Comparison of ENCODE assay signal across 12 cellular contexts in genomic region chr19:33520048-33520643, GRCh38. TPM values are rescaled to one million over a fixed set of nuclear protein-coding genes. Genes with fewer than 3 reads are reported as not detected.
A peak's percentile ranks its signal among the peaks of the same experiment; 100 is the strongest.
DNase-seq lines count a peak whose midpoint lies in the region; ATAC-seq and TF ChIP-seq lines count a peak whose summit lies in the region.
"Had no signal": no experiment of that assay in that cellular context is flagged by ENCODE, and none has a peak within 500 bp of the region (broad histone marks: within the 10 kb centered on the region; RNA-seq: fewer than 3 reads in every experiment).

No MANE protein-coding gene starts in this region.

- peaks cover 29% of the 10 kb centered on the region for H3K4me1 Mint-ChIP-seq in activated naive CD4-positive, alpha-beta T cell treated with anti-CD3 and anti-CD28 coated beads, Interleukin-2, amount 50 U/mL, for 24 hours
- H3K4me1 Mint-ChIP-seq in activated T-helper 17 cell treated with anti-CD3 and anti-CD28 coated beads, Interleukin-2, amount 50 U/mL, for 72 hours: peaks cover 26% of the 10 kb centered on the region
- peaks cover 31 to 41% of the 10 kb centered on the region in 2 donors for H3K4me1 Mint-ChIP-seq in immature natural killer cell

- intact Hi-C loops in stomach (cut with DNase I; ENCODE audit: low total_unique reads) (no loop called here), colonic mucosa (cut with DNase I) (no loop called here)

- no peak for TF ChIP-seq EP300 in stomach (IDR thresholded peaks at IDR 0.05)

- H3K9me3 ChIP-seq in subcutaneous abdominal adipose tissue (ENCODE audit: control insufficient read depth in 5 of 5, low read length in 5 of 5) (no peaks in the 10 kb centered on the region), stomach (no peaks in the 10 kb centered on the region), colonic mucosa (no peaks in the 10 kb centered on the region)
- H3K9me3 ChIP-seq: tibial nerve had no signal

- H3K4me1 ChIP-seq in subcutaneous abdominal adipose tissue (ENCODE audit: control insufficient read depth in 5 of 5, insufficient read depth in 5 of 5, low read length in 5 of 5): peaks cover 5 to 71% (median 53%) of the 10 kb centered on the region in 5 donors
- peaks cover 8 to 32% (median 27%) of the 10 kb centered on the region in 4 donors for H3K4me1 ChIP-seq in stomach
- H3K4me1 ChIP-seq in colonic mucosa: peaks cover 5% of the 10 kb centered on the region

- H3K27me3 ChIP-seq in subcutaneous abdominal adipose tissue (ENCODE audit: control insufficient read depth in 5 of 5, insufficient read depth in 4 of 5, low read length in 5 of 5) (no peaks in the 10 kb centered on the region), stomach (no peaks in the 10 kb centered on the region), colonic mucosa (no peaks in the 10 kb centered on the region)
- H3K27me3 ChIP-seq: tibial nerve had no signal

- no peaks in the 10 kb centered on the region for H3K27me3 Mint-ChIP-seq in activated naive CD4-positive, alpha-beta T cell treated with anti-CD3 and anti-CD28 coated beads, Interleukin-2, amount 50 U/mL, for 24 hours
- no peaks in the 10 kb centered on the region for H3K27me3 Mint-ChIP-seq in activated T-helper 17 cell treated with anti-CD3 and anti-CD28 coated beads, Interleukin-2, amount 50 U/mL, for 72 hours
- H3K27me3 Mint-ChIP-seq in immature natural killer cell (ENCODE audit: low read depth in 3 of 3): peaks cover 0 to 2% (median 0%) of the 10 kb centered on the region in 3 donors

- TF ChIP-seq CTCF in stomach (IDR thresholded peaks at IDR 0.05): no peak
- TF ChIP-seq CTCF in colonic mucosa (IDR thresholded peaks at IDR 0.05): no peak

- 55 to 77% (median 66%) methylated on average over 4 of the region's 4 CpGs for WGBS in stomach, 5 donors

- H3K36me3 ChIP-seq in subcutaneous abdominal adipose tissue (ENCODE audit: control insufficient read depth in 5 of 5, insufficient read depth in 5 of 5, low read length in 5 of 5) (no peaks in the 10 kb centered on the region), stomach (no peaks in the 10 kb centered on the region), colonic mucosa (no peaks in the 10 kb centered on the region)

- no peaks in the 10 kb centered on the region for H3K9me3 Mint-ChIP-seq in activated naive CD4-positive, alpha-beta T cell treated with anti-CD3 and anti-CD28 coated beads, Interleukin-2, amount 50 U/mL, for 24 hours
- no peaks in the 10 kb centered on the region for H3K9me3 Mint-ChIP-seq in activated T-helper 17 cell treated with anti-CD3 and anti-CD28 coated beads, Interleukin-2, amount 50 U/mL, for 72 hours
- no peaks in the 10 kb centered on the region for H3K9me3 Mint-ChIP-seq in immature natural killer cell

- DNase-seq in activated naive CD4-positive, alpha-beta T cell treated with Interleukin-2 at 50 U/mL for 16 hours: no peak
- DNase-seq in immature natural killer cell: no peak
- DNase-seq in stomach: no peak
- no peak for DNase-seq in colonic mucosa
- DNase-seq: nucleus accumbens; OCI-M1; stimulated activated CD4-positive, alpha-beta T cell treated with anti-CD3 and anti-CD28 coated beads, Interleukin-2, amount 100 ng/mL, for 48 hours had no signal

- ATAC-seq in activated T-helper 17 cell treated with anti-CD3 and anti-CD28 coated beads, Interleukin-2, amount 50 U/mL, for 72 hours (replicated peaks): no peak
- no peak for ATAC-seq in GM19351 (IDR thresholded peaks at IDR 0.05; ENCODE audit: unreplicated experiment)

- no peaks in the 10 kb centered on the region for H3K36me3 Mint-ChIP-seq in activated naive CD4-positive, alpha-beta T cell treated with anti-CD3 and anti-CD28 coated beads, Interleukin-2, amount 50 U/mL, for 24 hours
- H3K36me3 Mint-ChIP-seq in activated T-helper 17 cell treated with anti-CD3 and anti-CD28 coated beads, Interleukin-2, amount 50 U/mL, for 72 hours (ENCODE audit: low read depth): no peaks in the 10 kb centered on the region
- H3K36me3 Mint-ChIP-seq in immature natural killer cell: no peaks in the 10 kb centered on the region

- no peak for TF ChIP-seq POLR2A in stomach (IDR thresholded peaks at IDR 0.05)

- peak overlapping the region; percentile 73 to 92 (median 88) for H3K4me3 ChIP-seq in subcutaneous abdominal adipose tissue (ENCODE audit: low read depth in 1 of 5, low read length in 5 of 5)
- peak overlapping the region in 2 of 4 donors; percentile 93 to 97 for H3K4me3 ChIP-seq in stomach
- no peak overlapping the region for H3K4me3 ChIP-seq in colonic mucosa

- H3K27ac ChIP-seq in subcutaneous abdominal adipose tissue (ENCODE audit: low read depth, low read length): no peak overlapping the region
- no peak overlapping the region for H3K27ac ChIP-seq in stomach
- no peak overlapping the region for H3K27ac ChIP-seq in colonic mucosa

- H3K4me3 Mint-ChIP-seq in activated naive CD4-positive, alpha-beta T cell treated with anti-CD3 and anti-CD28 coated beads, Interleukin-2, amount 50 U/mL, for 24 hours: peak overlapping the region; percentile 87
- H3K4me3 Mint-ChIP-seq in activated T-helper 17 cell treated with anti-CD3 and anti-CD28 coated beads, Interleukin-2, amount 50 U/mL, for 72 hours: peak overlapping the region; percentile 93
- H3K4me3 Mint-ChIP-seq in immature natural killer cell: peak overlapping the region; percentile 83 to 89 (median 87)

- H3K9ac ChIP-seq in subcutaneous abdominal adipose tissue (ENCODE audit: low read length in 5 of 5) (peak overlapping the region in 2 of 5 donors; percentile 79 to 93), colonic mucosa (ENCODE audit: low read depth in 2 of 2, low read length in 2 of 2) (no peak overlapping the region)

- H3K27ac Mint-ChIP-seq in activated naive CD4-positive, alpha-beta T cell treated with anti-CD3 and anti-CD28 coated beads, Interleukin-2, amount 50 U/mL, for 24 hours: no peak overlapping the region
- no peak overlapping the region for H3K27ac Mint-ChIP-seq in activated T-helper 17 cell treated with anti-CD3 and anti-CD28 coated beads, Interleukin-2, amount 50 U/mL, for 72 hours
- H3K27ac Mint-ChIP-seq in immature natural killer cell: peak overlapping the region in 4 of 6 donors; percentile 37 to 87 (median 74)

RNA-seq across cellular contexts. Expression of gene PEPD, which starts 1.4 kb away (rescaled TPM):
- total RNA-seq in activated T-helper 17 cell treated with anti-CD3 and anti-CD28 coated beads, Interleukin-2, amount 50 U/mL, for 72 hours: 10 to 100 TPM; 16.4 to 33.1 TPM
- polyA plus RNA-seq in immature natural killer cell (100 to 1,000 TPM; 135 to 181 (median 142) TPM), stomach (10 to 100 TPM; 36.8 to 54.7 (median 49.3) TPM)
- total RNA-seq in stomach (10 to 100 TPM in 4 of 5 donors, 1 to 10 TPM in 1; 8.8 to 99.4 (median 23.9) TPM), colonic mucosa (10 to 100 TPM; 47.9 to 71.4 TPM)

Comparison
In these comparisons a context has a peak if more than half of its experiments do, and no peak if none do; other contexts are left out.
1. H3K27ac Mint-ChIP-seq: peak in immature natural killer cell (4 of 6); none in activated naive CD4-positive, alpha-beta T cell treated with anti-CD3 and anti-CD28 coated beads, Interleukin-2, amount 50 U/mL, for 24 hours (single experiment) and activated T-helper 17 cell treated with anti-CD3 and anti-CD28 coated beads, Interleukin-2, amount 50 U/mL, for 72 hours (single experiment).
2. Peak in every context shown above with its lines, with median percentiles within 50 percentile points of each other: H3K4me3 Mint-ChIP-seq.